ENCODE assay signal across 7 cellular contexts in the genomic region with DNA sequence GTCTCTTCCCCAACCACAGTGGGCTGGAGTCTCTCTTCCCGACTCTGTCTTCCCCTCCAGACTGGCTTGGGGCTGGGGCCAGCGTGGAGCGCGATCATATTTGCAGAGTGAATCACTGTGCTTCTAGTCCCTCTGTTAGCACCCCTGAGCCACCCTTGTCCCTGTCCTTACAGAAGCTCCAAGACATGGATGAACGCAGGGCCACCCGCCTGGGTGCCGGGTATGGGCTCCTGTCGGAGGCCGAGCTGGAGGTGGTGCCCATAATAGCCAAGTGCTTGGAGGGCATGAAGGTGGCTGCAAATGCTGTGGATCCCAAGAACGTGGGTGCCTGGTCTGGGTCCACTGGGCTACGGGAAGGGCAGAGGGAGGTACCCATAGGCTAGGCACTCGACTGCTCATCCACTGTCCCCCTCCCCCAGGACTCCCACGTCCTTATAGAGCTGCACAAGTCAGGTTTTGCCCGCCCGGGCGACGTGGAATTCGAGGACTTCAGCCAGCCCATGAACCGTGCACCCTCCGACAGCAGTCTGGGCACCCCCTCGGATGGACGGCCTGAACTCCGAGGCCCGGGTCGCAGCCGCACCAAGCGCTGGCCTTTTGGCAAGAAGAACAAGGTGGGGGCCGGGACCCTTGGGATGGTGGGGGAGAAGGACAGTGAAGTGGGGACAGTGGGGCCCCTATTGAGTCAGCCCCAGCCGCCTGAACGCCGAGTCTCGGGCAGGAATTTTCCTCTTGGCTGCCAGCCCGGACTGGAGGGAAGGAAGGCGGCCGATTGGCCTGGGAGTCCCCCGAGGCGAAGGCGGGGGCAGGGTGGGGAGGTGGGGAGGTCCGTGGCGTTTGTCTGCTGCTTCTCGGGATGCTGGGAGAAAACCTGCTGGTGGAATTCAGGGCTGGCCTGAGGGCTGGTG. TPM values are rescaled to one million over a fixed set of nuclear protein-coding genes. Genes with fewer than 3 reads are reported as not detected.
DNase-seq lines count a peak whose midpoint lies in the region; ATAC-seq, FAIRE-seq and TF ChIP-seq lines count a peak whose summit lies in the region.

No MANE protein-coding gene starts in this region.

- WGBS in suprapubic skin: 32% methylated on average over 37 of the region's 41 CpGs

- peaks cover 28% of the 10 kb centered on the region for H3K4me1 Mint-ChIP-seq in MCF 10A (ENCODE audit: insufficient read depth, unreplicated experiment)

- POLR2A ChIA-PET in MCF 10A (lab: Yijun Ruan, JAX): interaction anchor here (0.6 to 10.5 kb wide), 10 partner anchors 8 to 227 kb away, joined by 3 to 189 read pairs (median 4); partner anchors contain the start of genes C3, SH2D3A and TNFSF9

- H3K4me1 ChIP-seq in suprapubic skin: peaks cover 48% of the 10 kb centered on the region

- CTCF ChIA-PET in MCF 10A (lab: Yijun Ruan, JAX): interaction anchor here (2.8 kb wide), 1 partner anchor 119 kb away, joined by 21 read pairs; no protein-coding TSS in a partner anchor

- H3K9me3 Mint-ChIP-seq in MCF 10A (ENCODE audit: unreplicated experiment): no peaks in the 10 kb centered on the region

- no peaks in the 10 kb centered on the region for H3K27me3 Mint-ChIP-seq in MCF 10A (ENCODE audit: insufficient read depth, unreplicated experiment)

- no peaks in the 10 kb centered on the region for H3K9me3 ChIP-seq in suprapubic skin

- H3K4me3 ChIP-seq in suprapubic skin: peak overlapping the region; percentile 21

- peaks cover 85% of the 10 kb centered on the region for H3K36me3 Mint-ChIP-seq in MCF 10A (ENCODE audit: insufficient read depth, unreplicated experiment)

- intact Hi-C loops in MCF 10A (cut with micrococcal nuclease): no loop called here
- intact Hi-C loops in left colon (cut with DNase I, micrococcal nuclease): loop anchor here in 1 of 2 donors (10.0 kb wide), 1 partner anchor 110 kb away; no protein-coding TSS in a partner anchor

- ATAC-seq in left colon: peak; percentile 72
- no peak for ATAC-seq in GM21576 (IDR thresholded peaks at IDR 0.05; ENCODE audit: unreplicated experiment)
- no peak for ATAC-seq in GM21825 (IDR thresholded peaks at IDR 0.05; ENCODE audit: unreplicated experiment)

- no peak for TF ChIP-seq EP300 in suprapubic skin (IDR thresholded peaks at IDR 0.05)

- TF ChIP-seq CTCF in MCF 10A (IDR thresholded peaks at IDR 0.05; ENCODE audit: unreplicated experiment) (no peak), suprapubic skin (IDR thresholded peaks at IDR 0.05) (no peak)

- peak overlapping the region; percentile 84 for H3K27ac ChIP-seq in suprapubic skin

- peak overlapping the region; percentile 28 for H3K27ac Mint-ChIP-seq in MCF 10A (ENCODE audit: low read depth, unreplicated experiment)

- no peak for TF ChIP-seq POLR2A in suprapubic skin (IDR thresholded peaks at IDR 0.05)

- FAIRE-seq in HTR-8/SVneo (lab: Jason Lieb, UNC): peak; percentile 91

- BruUV-seq in MCF 10A (replicated peaks; lab: Mats Ljungman, UMichigan): no TSS peak

- peaks cover 48% of the 10 kb centered on the region for H3K36me3 ChIP-seq in suprapubic skin

- H3K4me3 Mint-ChIP-seq in MCF 10A (ENCODE audit: unreplicated experiment): peak overlapping the region; percentile 60

- no peaks in the 10 kb centered on the region for H3K27me3 ChIP-seq in suprapubic skin

- DNase-seq in HTR-8/SVneo (ENCODE audit: insufficient read length, low spot score): peak; percentile 95
- DNase-seq in MCF 10A (ENCODE audit: unreplicated experiment): peak; percentile 98
- peak; percentile 86 to 87 for DNase-seq in left colon
- peak; percentile 88 to 95 for DNase-seq in suprapubic skin (ENCODE audit: low spot score in 2 of 2)
- DNase-seq in activated T-cell treated with anti-CD3 and anti-CD28 coated beads, Interleukin-2, amount 50 U/mL, for 1 hour: no peak

RNA-seq across cellular contexts. Expression of gene TRIP10, which starts 5.2 kb away (rescaled TPM):
- 45.4 and 49.7 TPM in 2 replicates for total RNA-seq in MCF 10A (2022)
- 10 to 100 TPM; 73.6 to 73.9 TPM for total RNA-seq in left colon
- 10 to 100 TPM; 25.5 to 80.7 (median 40.5) TPM for total RNA-seq in suprapubic skin

RNA-seq across cellular contexts. Expression of gene GPR108, which starts 7.3 kb away (rescaled TPM):
- total RNA-seq in MCF 10A (2022): 115 and 124 TPM in 2 replicates
- total RNA-seq in left colon: 100 to 1,000 TPM; 124 to 128 TPM
- total RNA-seq in suprapubic skin: 10 to 100 TPM; 52.9 to 72.7 (median 60.7) TPM

RNA-seq across cellular contexts. Expression of gene SH2D3A, which starts 22.6 kb away (rescaled TPM):
- 28.5 and 76.7 TPM in 2 replicates for total RNA-seq in MCF 10A (2022)
- total RNA-seq in left colon: 10 to 100 TPM; 46.7 to 52.1 TPM
- total RNA-seq in suprapubic skin: 10 to 100 TPM; 52.4 to 77.2 (median 66.8) TPM

RNA-seq across cellular contexts. Expression of gene C3, which starts 24.2 kb away (rescaled TPM):
- total RNA-seq in MCF 10A (2022): 842 and 872 TPM in 2 replicates
- total RNA-seq in left colon: 100 to 1,000 TPM in 1 of 2 donors, 10 to 100 TPM in 1; 49.0 to 162 TPM
- 100 to 1,000 TPM in 2 of 4 donors, 10 to 100 TPM in 2; 55.3 to 109 (median 86.8) TPM for total RNA-seq in suprapubic skin

RNA-seq across cellular contexts. Expression of gene VAV1, which starts 27.9 kb away (rescaled TPM):
- total RNA-seq in MCF 10A (2022) (not detected in 2 replicates), left colon (1 to 10 TPM; 8.2 to 8.5 TPM), suprapubic skin (1 to 10 TPM; 1.1 to 3.1 (median 1.2) TPM)
